8 cellular contexts compared by ENCODE assay signal in the genomic region with DNA sequence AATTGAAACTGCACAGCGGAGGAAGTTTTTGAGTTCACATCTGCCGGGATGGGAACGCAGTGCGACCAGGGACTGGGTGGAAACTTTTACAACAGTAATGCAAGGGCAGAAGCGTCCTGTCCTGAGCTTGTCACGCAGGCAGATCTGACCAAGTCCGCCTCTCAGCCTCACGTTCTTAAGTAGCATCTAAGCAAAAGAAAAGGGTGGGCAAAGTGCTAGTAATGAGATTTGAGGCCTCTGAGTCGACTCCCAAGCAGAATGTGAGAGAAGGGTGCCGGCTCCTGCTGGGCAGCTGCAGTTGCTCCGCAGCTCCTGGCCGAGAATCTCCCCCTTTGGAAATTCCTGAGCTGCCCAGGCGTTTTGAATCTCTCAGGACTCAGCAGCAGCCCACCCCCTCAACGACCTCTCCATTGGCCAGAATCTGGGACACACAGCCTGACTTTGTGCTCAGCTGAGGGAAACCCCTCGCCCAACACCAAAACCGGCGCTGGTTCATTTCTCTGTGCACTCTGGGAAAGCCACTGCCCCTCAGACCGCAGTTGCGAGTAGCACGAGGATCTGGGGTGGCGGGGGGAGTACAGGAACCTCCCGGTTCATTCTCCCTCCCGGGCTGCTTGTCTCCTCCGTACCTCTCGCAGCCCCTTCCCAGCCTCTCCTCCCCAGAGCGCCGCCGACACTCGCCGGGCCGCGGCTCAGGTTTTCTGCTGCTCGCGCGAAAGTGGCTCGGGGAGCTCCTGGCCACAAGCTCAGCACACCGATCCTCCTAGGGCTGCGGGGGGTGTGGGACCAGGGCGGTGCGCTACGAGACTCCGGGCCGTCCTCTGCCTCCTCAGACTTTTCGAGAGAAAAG.
DNase-seq lines count a peak whose midpoint lies in the region; ATAC-seq and TF ChIP-seq lines count a peak whose summit lies in the region.

No MANE protein-coding gene starts in this region.

- POLR2A ChIA-PET in AG04449 (lab: Yijun Ruan, JAX): interaction anchor here (0.6 to 1.4 kb wide), 2 partner anchors 61 to 224 kb away, joined by 3 to 4 read pairs; no protein-coding TSS in a partner anchor

- in situ Hi-C loops in GM18951 (cut with MboI; ENCODE audit: low sequenced_read_pairs, unreplicated experiment): no loop called here
- in situ Hi-C loops in astrocyte of the spinal cord (cut with HindIII; ENCODE audit: low sequenced_read_pairs): no loop called here

- CTCF ChIA-PET in AG04449 (lab: Yijun Ruan, JAX): interaction anchor here (0.9 to 4.8 kb wide), 9 partner anchors 9 to 323 kb away, joined by 3 to 47 read pairs (median 4); no protein-coding TSS in a partner anchor

- DNase-seq in AG04449 (ENCODE audit: low read depth, low spot score) (no peak), T-helper 2 cell (peak in 4 of 5 experiments; percentile 27 to 72 (median 44)), astrocyte of the spinal cord (ENCODE audit: low read depth, low spot score) (peak; percentile 29), iPS-NIHi7 (ENCODE audit: extremely low spot score) (peak; percentile 34), NCI-H2107 (lab: John Stamatoyannopoulos, UW) (no peak)
- peak; percentile 57 for DNase-seq in stimulated activated CD4-positive, alpha-beta T cell treated with anti-CD3 and anti-CD28 coated beads, Interleukin-12 subunit alpha, Interleukin-12 subunit beta, amount 100 ng/mL, for 4 hours

- no peak for TF ChIP-seq CTCF in AG04449 (IDR thresholded peaks at IDR 0.05; ENCODE audit: insufficient read depth, low read length, missing control alignments)
- no peak for TF ChIP-seq CTCF in astrocyte of the spinal cord (IDR thresholded peaks at IDR 0.05; ENCODE audit: low read depth, low read length)

- H3K4me3 ChIP-seq in AG04449 (ENCODE audit: low read depth, low read length): peak overlapping the region; percentile 74
- H3K4me3 ChIP-seq in astrocyte of the spinal cord (ENCODE audit: low read depth, low read length): peak overlapping the region; percentile 65

- peak; percentile 44 for ATAC-seq in HG03139 (IDR thresholded peaks at IDR 0.05; ENCODE audit: unreplicated experiment)

- peak; percentile 61 for TF ChIP-seq POLR2A in GM18951 (IDR thresholded peaks at IDR 0.05; ENCODE audit: extremely low read depth, insufficient read depth, insufficient read length)

Comparison
In these comparisons a context has a peak if more than half of its experiments do, and no peak if none do; other contexts are left out.
1. DNase-seq: peak in T-helper 2 cell (4 of 5), astrocyte of the spinal cord (single experiment), iPS-NIHi7 (single experiment) and stimulated activated CD4-positive, alpha-beta T cell treated with anti-CD3 and anti-CD28 coated beads, Interleukin-12 subunit alpha, Interleukin-12 subunit beta, amount 100 ng/mL, for 4 hours (single experiment); none in AG04449 (single experiment) and NCI-H2107 (single experiment).